Comparison of ENCODE assay signal across 8 cellular contexts in genomic region chr16:55944377-55944802, GRCh38.
DNase-seq lines count a peak whose midpoint lies in the region; ATAC-seq and TF ChIP-seq lines count a peak whose summit lies in the region.

No MANE protein-coding gene starts in this region.

- no peaks in the 10 kb centered on the region for H3K36me3 ChIP-seq in OCI-LY7 (ENCODE audit: insufficient read depth, low read length)

- no TSS peak for BruUV-seq in OCI-LY7 (replicated peaks; lab: Mats Ljungman, UMichigan)

- H3K4me3 ChIP-seq in OCI-LY7 (ENCODE audit: low read depth, low read length, poor library complexity, severe bottlenecking), result no peak overlapping the region

- H3K9me2 ChIP-seq in OCI-LY7 (ENCODE audit: insufficient read depth, low read length), result no peaks in the 10 kb centered on the region

- H2AFZ ChIP-seq in OCI-LY7 (ENCODE audit: low read length), result no peak overlapping the region

- H4K20me1 ChIP-seq in OCI-LY7 (ENCODE audit: insufficient read depth, low read length), result no peaks in the 10 kb centered on the region

- no peak overlapping the region for H3K4me2 ChIP-seq in OCI-LY7 (ENCODE audit: low read length)

- POLR2A ChIA-PET in OCI-LY7 (lab: Charles Lee), result no interaction called here

- peak; percentile 96 for TF ChIP-seq CTCF in OCI-LY7 (conservative IDR thresholded peaks at IDR 0.05; ENCODE audit: low read length)
- TF ChIP-seq CTCF in foreskin keratinocyte (conservative IDR thresholded peaks at IDR 0.05), result peak; percentile 80

- CTCF ChIA-PET in OCI-LY7 (lab: Charles Lee; ENCODE audit: unreplicated experiment), result no interaction called here

- no peak overlapping the region for H3K27ac ChIP-seq in OCI-LY7 (ENCODE audit: low read depth, low read length, poor library complexity, severe bottlenecking)
- H3K27ac ChIP-seq in foreskin keratinocyte, result no peak overlapping the region
- peak overlapping the region; percentile 86 for H3K27ac ChIP-seq in temporal lobe (ENCODE audit: low read depth, low read length)

- intact Hi-C loops in OCI-LY7 (cut with micrococcal nuclease; ENCODE audit: unreplicated experiment), result loop anchor here (1.0 kb wide), 1 partner anchor 374 kb away; no protein-coding TSS in a partner anchor

- H3K4me1 ChIP-seq in OCI-LY7 (ENCODE audit: insufficient read depth, low read length, poor library complexity, severe bottlenecking) (no peaks in the 10 kb centered on the region), foreskin keratinocyte (no peaks in the 10 kb centered on the region)

- H3K9me3 ChIP-seq in OCI-LY7 (ENCODE audit: low read length), result no peaks in the 10 kb centered on the region

- ATAC-seq in HG02678 (IDR thresholded peaks at IDR 0.05; ENCODE audit: unreplicated experiment), result peak; percentile 64
- peak; percentile 83 for ATAC-seq in foreskin keratinocyte
- no peak for ATAC-seq in GM18868 (IDR thresholded peaks at IDR 0.05; ENCODE audit: unreplicated experiment)

- DNase-seq in COLO668 (lab: John Stamatoyannopoulos, UW; ENCODE audit: unreplicated experiment), result peak; percentile 36
- peak; percentile 39 for DNase-seq in OCI-LY7 (ENCODE audit: low spot score)
- DNase-seq in activated T-helper 9 cell treated with anti-CD3 and anti-CD28 coated beads, Interleukin-2, amount 50 U/mL, for 16 hours (ENCODE audit: low read depth), result peak; percentile 29
- peak in 1 of 2 donors; percentile 26 for DNase-seq in foreskin keratinocyte
- DNase-seq in non-pigmented ciliary epithelial cell (ENCODE audit: low read depth), result peak; percentile 10

- H3K27me3 ChIP-seq in foreskin keratinocyte, result peaks cover 15% of the 10 kb centered on the region

- H3K79me2 ChIP-seq in OCI-LY7 (ENCODE audit: insufficient read depth, low read depth, low read length), result no peaks in the 10 kb centered on the region
